ENCODE assay signal across 22 cellular contexts in the genomic region with DNA sequence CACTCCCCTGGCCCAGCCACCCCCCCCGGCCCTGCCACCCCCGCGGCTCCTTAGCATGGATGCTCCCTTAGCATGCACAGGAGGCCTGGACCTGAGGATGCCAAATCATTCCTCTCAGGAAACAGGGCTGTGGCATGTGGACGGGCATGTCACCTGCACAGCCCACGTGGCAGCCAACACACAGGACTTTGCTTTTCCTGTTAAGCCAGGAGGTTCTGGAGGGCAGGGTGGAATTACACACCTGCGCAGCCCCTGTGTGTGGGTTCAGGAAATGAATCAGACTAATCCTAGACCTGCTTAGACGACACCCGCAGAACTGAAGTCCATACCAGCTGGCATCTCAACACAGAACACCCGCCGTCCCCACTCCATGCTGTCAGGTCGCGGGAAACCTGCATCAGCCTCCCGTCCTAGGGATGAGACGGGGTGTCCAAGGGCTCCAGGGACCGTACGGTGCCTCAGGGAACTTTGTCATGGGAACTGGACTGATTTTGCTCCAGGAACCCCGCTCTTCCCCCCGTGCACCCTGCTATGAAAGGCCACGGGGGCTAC. TPM values are rescaled to one million over a fixed set of nuclear protein-coding genes. Genes with fewer than 3 reads are reported as not detected.
A peak's percentile ranks its signal among the peaks of the same experiment; 100 is the strongest.
DNase-seq lines count a peak whose midpoint lies in the region; ATAC-seq and TF ChIP-seq lines count a peak whose summit lies in the region.
"Had no signal": no experiment of that assay in that cellular context is flagged by ENCODE, and none has a peak within 500 bp of the region (broad histone marks: within the 10 kb centered on the region; RNA-seq: fewer than 3 reads in every experiment).

No MANE protein-coding gene starts in this region.

- H3K27me3 ChIP-seq in BLaER1 treated with 17β-estradiol and CSF1 and Interleukin-3, amounts not matched to agents 10 nM and 100 nM = no peaks in the 10 kb centered on the region
- no peaks in the 10 kb centered on the region for H3K27me3 ChIP-seq in CD4-positive, alpha-beta T cell (ENCODE audit: control insufficient read depth, insufficient read depth, low read length)
- H3K27me3 ChIP-seq: dorsolateral prefrontal cortex, Peyer's patch, tibial artery had no signal

- H3K36me3 ChIP-seq in BLaER1 treated with 17β-estradiol and CSF1 and Interleukin-3, amounts not matched to agents 10 nM and 100 nM = peaks cover 43 to 79% (median 59%) of the 10 kb centered on the region in 11 experiments
- peaks cover 76% of the 10 kb centered on the region for H3K36me3 ChIP-seq in mesodermal cell (ENCODE audit: control insufficient read depth, insufficient read depth, low read length)

- TF ChIP-seq CTCF in CD4-positive, alpha-beta T cell (IDR thresholded peaks at IDR 0.05) = no peak

- no peak overlapping the region for H3K4me3 ChIP-seq in BLaER1 treated with 17β-estradiol and CSF1 and Interleukin-3, amounts not matched to agents 10 nM and 100 nM
- H3K4me3 ChIP-seq in mesodermal cell (ENCODE audit: extremely low read depth, insufficient read depth, low read length, poor library complexity, severe bottlenecking) = no peak overlapping the region
- H3K4me3 ChIP-seq: dorsolateral prefrontal cortex, Peyer's patch, tibial artery had no signal

- H3K4me1 Mint-ChIP-seq in CD4-positive, alpha-beta T cell (ENCODE audit: low read depth) = peaks cover 52% of the 10 kb centered on the region
- peaks cover 40% of the 10 kb centered on the region for H3K4me1 Mint-ChIP-seq in central memory CD8-positive, alpha-beta T cell

- H4K20me1 ChIP-seq in BLaER1 treated with 17β-estradiol and CSF1 and Interleukin-3, amounts not matched to agents 10 nM and 100 nM = peaks cover 98 to 100% (median 100%) of the 10 kb centered on the region in 11 experiments

- POLR2A ChIA-PET in CD4-positive, alpha-beta T cell (lab: Charles Lee) = no interaction called here

- no peaks in the 10 kb centered on the region for H3K27me3 Mint-ChIP-seq in CD4-positive, alpha-beta T cell
- no peaks in the 10 kb centered on the region for H3K27me3 Mint-ChIP-seq in central memory CD8-positive, alpha-beta T cell
- H3K27me3 Mint-ChIP-seq: activated naive CD4-positive, alpha-beta T cell treated with anti-CD3 and anti-CD28 coated beads, Interleukin-2, amount 10 ng/mL, durations not matched to agents 7 days and 5 days; naive B cell; stimulated activated memory B cell treated with anti-CD40 and anti-IgM and Interleukin-4, amounts not matched to agents 10 μg/mL and 1 μg/mL and 100 μg/mL, for 72 hours had no signal

- no peak for DNase-seq in CD4-positive, alpha-beta T cell
- DNase-seq in central memory CD8-positive, alpha-beta T cell (ENCODE audit: low spot score in 2 of 2) = no peak
- DNase-seq in DMS 273 treated with DMSO at 0.1 percent for 48 hours (lab: John Stamatoyannopoulos, UW) = no peak
- DNase-seq: activated CD4-positive, alpha-beta T cell treated with anti-CD3 and anti-CD28 coated beads for 1 hour; activated naive CD4-positive, alpha-beta T cell treated with anti-CD3 and anti-CD28 coated beads, Interleukin-2, amount 10 ng/mL, durations not matched to agents 7 days and 5 days; activated T-cell treated with anti-CD3 and anti-CD28 coated beads, Interleukin-2, amount 50 U/mL, for 4 hours; Caco-2; caudate nucleus; DMS79 treated with DMSO at 0.1 percent for 48 hours; dorsolateral prefrontal cortex; naive B cell; NCI-H1048; NCI-H187 treated with DMSO at 0.1 percent for 48 hours; NCI-H526; Peyer's patch; stimulated activated CD4-positive, alpha-beta T cell treated with anti-CD3 and anti-CD28 coated beads, Interleukin-2, amount 100 ng/mL, for 48 hours; tibial artery had no signal

- intact Hi-C loops in CD4-positive, alpha-beta T cell (cut with DNase I, micrococcal nuclease) = no loop called here

- peaks cover 71% of the 10 kb centered on the region for H3K36me3 Mint-ChIP-seq in CD4-positive, alpha-beta T cell (ENCODE audit: low read depth)
- H3K36me3 Mint-ChIP-seq in central memory CD8-positive, alpha-beta T cell (ENCODE audit: insufficient read depth) = peaks cover 29% of the 10 kb centered on the region

- ATAC-seq in CD4-positive, alpha-beta T cell (ENCODE audit: poor library complexity) = no peak
- no peak for ATAC-seq in central memory CD8-positive, alpha-beta T cell (replicated peaks; ENCODE audit: extremely low read depth, poor library complexity, severe bottlenecking)
- ATAC-seq in GM18861 (IDR thresholded peaks at IDR 0.05; ENCODE audit: unreplicated experiment) (no peak), HG02981 (IDR thresholded peaks at IDR 0.05; ENCODE audit: unreplicated experiment) (no peak)
- ATAC-seq: activated T-cell treated with anti-CD3 and anti-CD28 coated beads, Interleukin-2, amount 50 U/mL, for 4 hours; stimulated activated memory B cell treated with anti-CD40 and anti-IgM and Interleukin-4, amounts not matched to agents 10 μg/mL and 1 μg/mL and 100 μg/mL, for 72 hours had no signal

- peak overlapping the region in 8 of 11 experiments; percentile 77 to 100 (median 98); a peak in 13 of 22 replicates for H3K4me2 ChIP-seq in BLaER1 treated with 17β-estradiol and CSF1 and Interleukin-3, amounts not matched to agents 10 nM and 100 nM

- H3K9me3 ChIP-seq in BLaER1 treated with 17β-estradiol and CSF1 and Interleukin-3, amounts not matched to agents 10 nM and 100 nM (replicated peaks in 1 of 11) = no peaks in the 10 kb centered on the region
- no peaks in the 10 kb centered on the region for H3K9me3 ChIP-seq in CD4-positive, alpha-beta T cell (ENCODE audit: control insufficient read depth, low read length)
- no peaks in the 10 kb centered on the region for H3K9me3 ChIP-seq in mesodermal cell (ENCODE audit: control insufficient read depth, low read length)
- H3K9me3 ChIP-seq: Caco-2, Peyer's patch, tibial artery had no signal

- peak overlapping the region in 4 of 11 experiments; percentile 5 to 46 (median 42); a peak in 7 of 22 replicates for H3K9ac ChIP-seq in BLaER1 treated with 17β-estradiol and CSF1 and Interleukin-3, amounts not matched to agents 10 nM and 100 nM

- 90 to 91% methylated on average over 17 to 18 of the region's 19 CpGs for WGBS in mesodermal cell (ENCODE audit: insufficient coverage in 2 of 2), 2 experiments

- CTCF ChIA-PET in CD4-positive, alpha-beta T cell (lab: Charles Lee) = no interaction called here

- peak overlapping the region; percentile 59 for H3K27ac Mint-ChIP-seq in CD4-positive, alpha-beta T cell
- H3K27ac Mint-ChIP-seq in central memory CD8-positive, alpha-beta T cell (ENCODE audit: low read depth) = peak overlapping the region; percentile 57
- H3K27ac Mint-ChIP-seq: stimulated activated memory B cell treated with anti-CD40 and anti-IgM and Interleukin-4, amounts not matched to agents 10 μg/mL and 1 μg/mL and 100 μg/mL, for 72 hours had no signal

- no peak overlapping the region for H3K4me3 Mint-ChIP-seq in CD4-positive, alpha-beta T cell
- no peak overlapping the region for H3K4me3 Mint-ChIP-seq in central memory CD8-positive, alpha-beta T cell
- H3K4me3 Mint-ChIP-seq: activated naive CD4-positive, alpha-beta T cell treated with anti-CD3 and anti-CD28 coated beads, Interleukin-2, amount 10 ng/mL, durations not matched to agents 7 days and 5 days; activated T-cell treated with anti-CD3 and anti-CD28 coated beads, Interleukin-2, amount 50 U/mL, for 4 hours; stimulated activated memory B cell treated with anti-CD40 and anti-IgM and Interleukin-4, amounts not matched to agents 10 μg/mL and 1 μg/mL and 100 μg/mL, for 72 hours had no signal

- peak overlapping the region in 4 of 11 experiments; percentile 9 to 59 (median 32); a peak in 4 of 22 replicates for H3K27ac ChIP-seq in BLaER1 treated with 17β-estradiol and CSF1 and Interleukin-3, amounts not matched to agents 10 nM and 100 nM
- no peak overlapping the region for H3K27ac ChIP-seq in CD4-positive, alpha-beta T cell (ENCODE audit: low read depth, low read length)
- H3K27ac ChIP-seq in mesodermal cell (ENCODE audit: low read depth, low read length, severe bottlenecking) = peak overlapping the region; percentile 23
- H3K27ac ChIP-seq: tibial artery had no signal

- no peaks in the 10 kb centered on the region for H3K9me3 Mint-ChIP-seq in CD4-positive, alpha-beta T cell
- H3K9me3 Mint-ChIP-seq in central memory CD8-positive, alpha-beta T cell = no peaks in the 10 kb centered on the region
- H3K9me3 Mint-ChIP-seq: activated naive CD4-positive, alpha-beta T cell treated with anti-CD3 and anti-CD28 coated beads, Interleukin-2, amount 10 ng/mL, durations not matched to agents 7 days and 5 days; activated T-cell treated with anti-CD3 and anti-CD28 coated beads, Interleukin-2, amount 50 U/mL, for 4 hours; naive B cell; stimulated activated memory B cell treated with anti-CD40 and anti-IgM and Interleukin-4, amounts not matched to agents 10 μg/mL and 1 μg/mL and 100 μg/mL, for 72 hours had no signal

- H3K4me1 ChIP-seq in BLaER1 treated with 17β-estradiol and CSF1 and Interleukin-3, amounts not matched to agents 10 nM and 100 nM = peaks cover 29 to 82% (median 70%) of the 10 kb centered on the region in 10 experiments
- peaks cover 16% of the 10 kb centered on the region for H3K4me1 ChIP-seq in mesodermal cell (ENCODE audit: control insufficient read depth, insufficient read depth, low read length, poor library complexity, severe bottlenecking)
- H3K4me1 ChIP-seq: Caco-2 had no signal

RNA-seq across cellular contexts. Expression of a gene that starts 10.2 kb away (rescaled TPM):
- total RNA-seq in CD4-positive, alpha-beta T cell = 10 to 100 TPM; 84.6 to 88.5 TPM
- polyA plus RNA-seq in mesodermal cell (2013, experiment 1 of 2) = 69.1 TPM
- 61.2 TPM for polyA plus RNA-seq in mesodermal cell (2013, experiment 2 of 2)

RNA-seq across cellular contexts. Expression of a gene that starts 34.6 kb away (rescaled TPM):
- 10 to 100 TPM; 27.1 to 31.7 TPM for total RNA-seq in CD4-positive, alpha-beta T cell
- polyA plus RNA-seq in mesodermal cell (2013, experiment 1 of 2) = 15.3 TPM
- polyA plus RNA-seq in mesodermal cell (2013, experiment 2 of 2) = 15.9 TPM
